13 cellular contexts compared by ENCODE assay signal in genomic region chr1:158101944-158102343, GRCh38.
DNase-seq lines count a peak whose midpoint lies in the region; ATAC-seq and TF ChIP-seq lines count a peak whose summit lies in the region.
"Had no signal": no experiment of that assay in that cellular context is flagged by ENCODE, and none has a peak within 500 bp of the region (broad histone marks: within the 10 kb centered on the region; RNA-seq: fewer than 3 reads in every experiment).

No MANE protein-coding gene starts in this region.

- no peak overlapping the region for H2AFZ ChIP-seq in mammary epithelial cell (ENCODE audit: low read depth, low read length)

- no peaks in the 10 kb centered on the region for H3K79me2 ChIP-seq in mammary epithelial cell (ENCODE audit: insufficient read depth, low read length)

- H3K27ac ChIP-seq in mammary epithelial cell (ENCODE audit: insufficient read depth, low read depth, low read length), result no peak overlapping the region
- no peak overlapping the region for H3K27ac ChIP-seq in substantia nigra (ENCODE audit: low read depth, low read length, poor library complexity, severe bottlenecking)
- H3K27ac ChIP-seq in thyroid gland, result no peak overlapping the region

- no peak for TF ChIP-seq CTCF in mammary epithelial cell (conservative IDR thresholded peaks at IDR 0.05 in 1 of 2, IDR thresholded peaks at IDR 0.05 in 1 of 2; ENCODE audit: extremely low read depth in 1 of 2, insufficient read depth in 1 of 2, low read depth in 1 of 2, low read length in 2 of 2)
- no peak for TF ChIP-seq CTCF in mesothelial cell of epicardium (IDR thresholded peaks at IDR 0.05; ENCODE audit: unreplicated experiment)
- no peak for TF ChIP-seq CTCF in thyroid gland (IDR thresholded peaks at IDR 0.05)

- intact Hi-C loops in mammary epithelial cell (cut with micrococcal nuclease) (no loop called here), thyroid gland (cut with DNase I) (no loop called here)

- CTCF ChIA-PET in mammary epithelial cell (lab: Charles Lee; ENCODE audit: low non-redundant PET), result no interaction called here

- H3K9me3 ChIP-seq in mammary epithelial cell (replicated peaks; ENCODE audit: insufficient read depth, low read length) (no peaks in the 10 kb centered on the region), thyroid gland (no peaks in the 10 kb centered on the region)

- H3K4me1 ChIP-seq in mammary epithelial cell (ENCODE audit: insufficient read depth, low read length) (peaks cover 14% of the 10 kb centered on the region), thyroid gland (no peaks in the 10 kb centered on the region)

- H3K36me3 Mint-ChIP-seq in mesothelial cell of epicardium, result peaks cover 2% of the 10 kb centered on the region
- H3K36me3 Mint-ChIP-seq: activated naive CD4-positive, alpha-beta T cell treated with anti-CD3 and anti-CD28 coated beads, Interleukin-2, amount 10 ng/mL, durations not matched to agents 7 days and 5 days; natural killer cell treated with Interleukin-12 subunit alpha and Interleukin-12 subunit beta and Interleukin-15 and Interleukin-18, amount 100 ng/mL, for 72 hours had no signal

- no peak overlapping the region for H3K4me2 ChIP-seq in mammary epithelial cell (ENCODE audit: insufficient read depth, low read depth, low read length)

- dilution Hi-C loops in mammary epithelial cell (cut with HindIII; ENCODE audit: low sequenced_read_pairs), result no loop called here

- in situ Hi-C loops in mammary epithelial cell (cut with MboI; ENCODE audit: low sequenced_read_pairs in 2 of 2), result loop anchor here (10.0 kb wide), 2 partner anchors 107 to 117 kb away; partner anchors contain the start of gene KIRREL1 (in 1 of the 2)

- peaks cover 48% of the 10 kb centered on the region for H3K4me1 Mint-ChIP-seq in mesothelial cell of epicardium

- no peak overlapping the region for H3K4me3 Mint-ChIP-seq in mesothelial cell of epicardium
- H3K4me3 Mint-ChIP-seq: activated naive CD4-positive, alpha-beta T cell treated with anti-CD3 and anti-CD28 coated beads, Interleukin-2, amount 10 ng/mL, durations not matched to agents 7 days and 5 days; natural killer cell treated with Interleukin-12 subunit alpha and Interleukin-12 subunit beta and Interleukin-15 and Interleukin-18, amount 100 ng/mL, for 72 hours; stimulated activated naive CD8-positive, alpha-beta T cell treated with anti-CD3 and anti-CD28 coated beads, Interleukin-15, Interleukin-2, amounts not matched to agents 100 ng/mL and 50 ng/mL, for 24 hours had no signal

- H3K9ac ChIP-seq in mammary epithelial cell (ENCODE audit: insufficient read depth, low read length), result no peak overlapping the region

- no peak for TF ChIP-seq POLR2A in thyroid gland (IDR thresholded peaks at IDR 0.05)

- 6% methylated on average over 1 of the region's 1 CpG for WGBS in mammary epithelial cell (ENCODE audit: low coverage, missing lambda C conversion rate)
- 50 to 55% methylated on average over 1 of the region's 1 CpG for WGBS in thyroid gland, 2 donors

- no peak for ATAC-seq in GM21528 (IDR thresholded peaks at IDR 0.05; ENCODE audit: low FRiP score, unreplicated experiment)
- ATAC-seq: GM12878 had no signal

- no peaks in the 10 kb centered on the region for H3K27me3 ChIP-seq in mammary epithelial cell (ENCODE audit: insufficient read depth, low read length)
- H3K27me3 ChIP-seq in thyroid gland, result no peaks in the 10 kb centered on the region

- BruUV-seq in mammary epithelial cell (replicated peaks; lab: Mats Ljungman, UMichigan), result no TSS peak

- H3K36me3 ChIP-seq in mammary epithelial cell (ENCODE audit: insufficient read depth, low read length) (peaks cover 6% of the 10 kb centered on the region), thyroid gland (no peaks in the 10 kb centered on the region)

- H3K27me3 Mint-ChIP-seq in mesothelial cell of epicardium (ENCODE audit: low read depth), result no peaks in the 10 kb centered on the region

- peak overlapping the region; percentile 13 for H3K27ac Mint-ChIP-seq in mesothelial cell of epicardium
- H3K27ac Mint-ChIP-seq: activated naive CD4-positive, alpha-beta T cell treated with anti-CD3 and anti-CD28 coated beads, Interleukin-2, amount 10 ng/mL, durations not matched to agents 7 days and 5 days; natural killer cell treated with Interleukin-12 subunit alpha and Interleukin-12 subunit beta and Interleukin-15 and Interleukin-18, amount 100 ng/mL, for 72 hours; stimulated activated naive CD8-positive, alpha-beta T cell treated with anti-CD3 and anti-CD28 coated beads, Interleukin-15, Interleukin-2, amounts not matched to agents 100 ng/mL and 50 ng/mL, for 24 hours had no signal

- H3K4me3 ChIP-seq in mammary epithelial cell (replicated peaks in 1 of 3; ENCODE audit: insufficient read depth in 1 of 3, low read depth in 2 of 3, low read length in 3 of 3) (no peak overlapping the region), thyroid gland (replicated peaks in 1 of 3) (no peak overlapping the region)
- H3K4me3 ChIP-seq: GM12878 had no signal

- H3K9me3 Mint-ChIP-seq in mesothelial cell of epicardium, result no peaks in the 10 kb centered on the region
- H3K9me3 Mint-ChIP-seq: activated naive CD4-positive, alpha-beta T cell treated with anti-CD3 and anti-CD28 coated beads, Interleukin-2, amount 10 ng/mL, durations not matched to agents 7 days and 5 days; natural killer cell treated with Interleukin-12 subunit alpha and Interleukin-12 subunit beta and Interleukin-15 and Interleukin-18, amount 100 ng/mL, for 72 hours; stimulated activated naive CD8-positive, alpha-beta T cell treated with anti-CD3 and anti-CD28 coated beads, Interleukin-15, Interleukin-2, amounts not matched to agents 100 ng/mL and 50 ng/mL, for 24 hours had no signal

- DNase-seq in Daoy (ENCODE audit: low read depth) (peak; percentile 70), LHCN-M2 (ENCODE audit: low read depth) (peak; percentile 62), mammary epithelial cell (peak; percentile 75), mesothelial cell of epicardium (ENCODE audit: low spot score in 2 of 2, unreplicated experiment in 2 of 2) (no peak), substantia nigra (lab: John Stamatoyannopoulos, UW) (no peak), T-helper 1 cell (no peak), thyroid gland (no peak)
- DNase-seq: activated naive CD4-positive, alpha-beta T cell treated with anti-CD3 and anti-CD28 coated beads, Interleukin-2, amount 10 ng/mL, durations not matched to agents 7 days and 5 days; NCI-H2171 treated with DMSO at 0.1 percent for 48 hours had no signal

- no peaks in the 10 kb centered on the region for H4K20me1 ChIP-seq in mammary epithelial cell (ENCODE audit: insufficient read depth, low read length)

Comparison
In these comparisons a context has a peak if more than half of its experiments do, and no peak if none do; other contexts are left out.
1. DNase-seq: peak in Daoy (single experiment), LHCN-M2 (single experiment) and mammary epithelial cell (single experiment); none in mesothelial cell of epicardium (0 of 2), substantia nigra (0 of 49), T-helper 1 cell (0 of 5) and thyroid gland (0 of 2).